In the genomic region with DNA sequence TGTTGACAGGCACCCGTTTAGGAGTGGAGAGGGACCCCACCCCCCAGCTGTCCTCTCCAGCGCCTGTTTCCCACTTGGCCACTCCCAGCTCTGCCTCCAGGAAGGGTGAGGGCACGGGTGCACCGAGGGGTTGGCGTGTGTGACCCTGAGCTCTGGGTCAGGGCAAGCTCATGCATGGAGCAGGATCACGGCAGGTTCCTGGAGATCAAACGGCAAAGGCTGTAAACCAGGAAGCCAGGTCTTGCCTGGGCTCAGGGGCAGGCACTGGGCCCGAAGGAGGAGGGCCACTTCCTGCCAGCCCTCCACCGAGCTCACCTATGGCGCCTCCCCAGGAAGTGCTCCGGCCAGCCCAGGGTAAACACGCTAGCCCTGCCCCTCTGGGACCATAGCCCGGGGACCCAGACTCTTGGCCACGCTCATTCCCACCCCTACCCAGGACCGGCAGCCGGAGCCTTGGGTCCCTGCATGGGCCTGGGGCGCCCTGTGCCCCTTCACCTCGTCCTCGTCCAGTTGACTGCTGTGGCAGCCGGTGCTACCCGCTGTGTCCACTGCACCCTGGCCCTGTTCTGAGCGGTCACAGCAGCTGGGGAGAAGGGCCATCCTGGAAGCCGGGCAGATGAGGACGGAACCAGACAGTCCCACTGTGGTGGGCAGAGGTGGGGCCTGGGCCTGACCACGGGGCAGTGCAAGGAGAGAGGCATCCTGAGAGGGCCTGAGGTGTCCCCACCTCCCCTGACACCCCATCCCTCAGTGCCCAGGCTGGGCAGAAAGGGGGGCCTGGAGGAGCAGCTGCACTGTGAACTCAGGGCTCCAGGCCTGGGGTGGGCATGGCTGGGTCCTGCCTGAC, we compare ENCODE assay signal across 1 cellular context.
TF ChIP-seq lines count a peak whose summit lies in the region.

No MANE protein-coding gene starts in this region.

TF ChIP-seq in HepG2, 621 proteins besides CTCF, POLR2A, EP300 and RAD21 (continued from another document and continues in another):
- TF ChIP-seq, protein P1, sequence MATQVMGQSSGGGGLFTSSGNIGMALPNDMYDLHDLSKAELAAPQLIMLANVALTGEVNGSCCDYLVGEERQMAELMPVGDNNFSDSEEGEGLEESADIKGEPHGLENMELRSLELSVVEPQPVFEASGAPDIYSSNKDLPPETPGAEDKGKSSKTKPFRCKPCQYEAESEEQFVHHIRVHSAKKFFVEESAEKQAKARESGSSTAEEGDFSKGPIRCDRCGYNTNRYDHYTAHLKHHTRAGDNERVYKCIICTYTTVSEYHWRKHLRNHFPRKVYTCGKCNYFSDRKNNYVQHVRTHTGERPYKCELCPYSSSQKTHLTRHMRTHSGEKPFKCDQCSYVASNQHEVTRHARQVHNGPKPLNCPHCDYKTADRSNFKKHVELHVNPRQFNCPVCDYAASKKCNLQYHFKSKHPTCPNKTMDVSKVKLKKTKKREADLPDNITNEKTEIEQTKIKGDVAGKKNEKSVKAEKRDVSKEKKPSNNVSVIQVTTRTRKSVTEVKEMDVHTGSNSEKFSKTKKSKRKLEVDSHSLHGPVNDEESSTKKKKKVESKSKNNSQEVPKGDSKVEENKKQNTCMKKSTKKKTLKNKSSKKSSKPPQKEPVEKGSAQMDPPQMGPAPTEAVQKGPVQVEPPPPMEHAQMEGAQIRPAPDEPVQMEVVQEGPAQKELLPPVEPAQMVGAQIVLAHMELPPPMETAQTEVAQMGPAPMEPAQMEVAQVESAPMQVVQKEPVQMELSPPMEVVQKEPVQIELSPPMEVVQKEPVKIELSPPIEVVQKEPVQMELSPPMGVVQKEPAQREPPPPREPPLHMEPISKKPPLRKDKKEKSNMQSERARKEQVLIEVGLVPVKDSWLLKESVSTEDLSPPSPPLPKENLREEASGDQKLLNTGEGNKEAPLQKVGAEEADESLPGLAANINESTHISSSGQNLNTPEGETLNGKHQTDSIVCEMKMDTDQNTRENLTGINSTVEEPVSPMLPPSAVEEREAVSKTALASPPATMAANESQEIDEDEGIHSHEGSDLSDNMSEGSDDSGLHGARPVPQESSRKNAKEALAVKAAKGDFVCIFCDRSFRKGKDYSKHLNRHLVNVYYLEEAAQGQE (IDR thresholded peaks at IDR 0.05; ENCODE audit: borderline replicate concordance in 1 of 2, low read depth in 1 of 2, low read length in 2 of 2), result peak in 1 of 2 experiments; percentile 57; a peak in 2 of 4 replicates
- peak; percentile 39; the same call in 1 of the 2 replicates for TF ChIP-seq ZNF713 (CRISPR knock-in tag; IDR thresholded peaks at IDR 0.05)
- no peak for TF ChIP-seq ZFP41 (CRISPR knock-in tag; IDR thresholded peaks at IDR 0.05; ENCODE audit: borderline replicate concordance)
- no peak; the same call in 1 of the 2 replicates for TF ChIP-seq CAMTA2 (CRISPR knock-in tag; IDR thresholded peaks at IDR 0.05; ENCODE audit: borderline replicate concordance)
- TF ChIP-seq ATAD3A (CRISPR knock-in tag; IDR thresholded peaks at IDR 0.05), result no peak
- peak; percentile 83; the same call in 1 of the 2 replicates for TF ChIP-seq KLF12 (CRISPR knock-in tag; IDR thresholded peaks at IDR 0.05; ENCODE audit: borderline replicate concordance)
- TF ChIP-seq AGO2 (optimal IDR thresholded peaks at IDR 0.05; ENCODE audit: low read depth, low read length), result peak; percentile 99
- TF ChIP-seq DPF2 (CRISPR knock-in tag; IDR thresholded peaks at IDR 0.05; ENCODE audit: borderline replicate concordance, low read depth), result 0 out of 2 replicates have a peak, but pooled peaks have one; percentile 67
- peak; percentile 85; the same call in 1 of the 2 replicates for TF ChIP-seq SIN3A (IDR thresholded peaks at IDR 0.05; ENCODE audit: borderline replicate concordance, low read depth, low read length)
- no peak; the same call in 1 of the 2 replicates for TF ChIP-seq HOXA7 (CRISPR knock-in tag; IDR thresholded peaks at IDR 0.05)
- no peak for TF ChIP-seq ZNF768 (CRISPR knock-in tag; IDR thresholded peaks at IDR 0.05)
- no peak for TF ChIP-seq CENPX (CRISPR knock-in tag; IDR thresholded peaks at IDR 0.05)
- peak; percentile 97 for TF ChIP-seq ARID2 (CRISPR knock-in tag; IDR thresholded peaks at IDR 0.05; ENCODE audit: borderline replicate concordance)
- TF ChIP-seq SMARCC2 (IDR thresholded peaks at IDR 0.05), result no peak
- peak; percentile 99 for TF ChIP-seq BCL6 (CRISPR knock-in tag; IDR thresholded peaks at IDR 0.05)
- TF ChIP-seq PRMT3 (CRISPR knock-in tag; IDR thresholded peaks at IDR 0.05; ENCODE audit: borderline replicate concordance, low read depth), result no peak; the same call in 1 of the 2 replicates
- peak; percentile 27; the same call in 1 of the 2 replicates for TF ChIP-seq ZNF777 (CRISPR knock-in tag; IDR thresholded peaks at IDR 0.05)
- no peak for TF ChIP-seq ZNF235 (CRISPR knock-in tag; IDR thresholded peaks at IDR 0.05; ENCODE audit: borderline replicate concordance)
- TF ChIP-seq TMF1 (CRISPR knock-in tag; IDR thresholded peaks at IDR 0.05; ENCODE audit: low read depth), result peak; percentile 54; the same call in 1 of the 2 replicates
- peak; percentile 81 for TF ChIP-seq ZNF572 (CRISPR knock-in tag; IDR thresholded peaks at IDR 0.05)
- TF ChIP-seq ESRRA (CRISPR knock-in tag; IDR thresholded peaks at IDR 0.05; ENCODE audit: low read depth), result peak; percentile 93
- TF ChIP-seq ZNF619 (CRISPR knock-in tag; IDR thresholded peaks at IDR 0.05), result peak; percentile 77
- no peak for TF ChIP-seq RELA (CRISPR knock-in tag; IDR thresholded peaks at IDR 0.05)
- no peak for TF ChIP-seq ZNF737 (CRISPR knock-in tag; IDR thresholded peaks at IDR 0.05; ENCODE audit: borderline replicate concordance)
- no peak for TF ChIP-seq ZNF326 (CRISPR knock-in tag; IDR thresholded peaks at IDR 0.05; ENCODE audit: borderline replicate concordance)
- no peak for TF ChIP-seq ETV6 (CRISPR knock-in tag; conservative IDR thresholded peaks at IDR 0.05)
- TF ChIP-seq ZSCAN5A (CRISPR knock-in tag; IDR thresholded peaks at IDR 0.05; ENCODE audit: borderline replicate concordance), result peak; percentile 44; the same call in 1 of the 2 replicates
- TF ChIP-seq HBP1 (CRISPR knock-in tag; IDR thresholded peaks at IDR 0.05; ENCODE audit: low read depth), result peak; percentile 63; the same call in 1 of the 2 replicates
- no peak for TF ChIP-seq SMC3 (IDR thresholded peaks at IDR 0.05; ENCODE audit: low read length)
- no peak for TF ChIP-seq HNRNPUL1 (IDR thresholded peaks at IDR 0.05; ENCODE audit: low read depth, low read length)
- TF ChIP-seq SNAPC2 (CRISPR knock-in tag; IDR thresholded peaks at IDR 0.05), result peak; percentile 69
- no peak for TF ChIP-seq PLRG1 (conservative IDR thresholded peaks at IDR 0.05)
- no peak for TF ChIP-seq NR2F2 (IDR thresholded peaks at IDR 0.05; ENCODE audit: borderline replicate concordance, low read depth)
- peak; percentile 58; the same call in 1 of the 2 replicates for TF ChIP-seq ZNF292 (CRISPR knock-in tag; IDR thresholded peaks at IDR 0.05; ENCODE audit: borderline replicate concordance, low read depth)
- TF ChIP-seq ZNF703 (CRISPR knock-in tag; IDR thresholded peaks at IDR 0.05; ENCODE audit: borderline replicate concordance), result no peak; the same call in 1 of the 2 replicates
- peak; percentile 78; the same call in 1 of the 2 replicates for TF ChIP-seq BRD4 (CRISPR knock-in tag; IDR thresholded peaks at IDR 0.05)
- no peak for TF ChIP-seq ZNF44 (CRISPR knock-in tag; IDR thresholded peaks at IDR 0.05)
- TF ChIP-seq ZNF672 (CRISPR knock-in tag; IDR thresholded peaks at IDR 0.05), result no peak
- no peak for TF ChIP-seq JARID2 (CRISPR knock-in tag; IDR thresholded peaks at IDR 0.05; ENCODE audit: insufficient replicate concordance)
- no peak for TF ChIP-seq ZMYM3 (CRISPR knock-in tag; IDR thresholded peaks at IDR 0.05)
- TF ChIP-seq REXO4 (CRISPR knock-in tag; IDR thresholded peaks at IDR 0.05; ENCODE audit: borderline replicate concordance), result no peak
- TF ChIP-seq CEBPB (IDR thresholded peaks at IDR 0.05; ENCODE audit: borderline replicate concordance, low read depth, low read length), result no peak
- peak; percentile 78 for TF ChIP-seq GATAD1 (CRISPR knock-in tag; IDR thresholded peaks at IDR 0.05)
- TF ChIP-seq ZNF180 (CRISPR knock-in tag; IDR thresholded peaks at IDR 0.05; ENCODE audit: borderline replicate concordance, low read depth), result no peak
- TF ChIP-seq NPAS2 (CRISPR knock-in tag; IDR thresholded peaks at IDR 0.05; ENCODE audit: borderline replicate concordance), result no peak
- TF ChIP-seq ASH2L (IDR thresholded peaks at IDR 0.05; ENCODE audit: insufficient read length, low read depth, low read length), result peak; percentile 63
- TF ChIP-seq KDM4B (CRISPR knock-in tag; IDR thresholded peaks at IDR 0.05), result no peak
- no peak for TF ChIP-seq CHD4 (IDR thresholded peaks at IDR 0.05; ENCODE audit: borderline replicate concordance, low read length)
- TF ChIP-seq ZNF253 (CRISPR knock-in tag; IDR thresholded peaks at IDR 0.05; ENCODE audit: borderline replicate concordance), result 0 out of 2 replicates have a peak, but pooled peaks have one; percentile 19
- peak; percentile 75 for TF ChIP-seq KMT2A (CRISPR knock-in tag; IDR thresholded peaks at IDR 0.05)
- peak; percentile 92 for TF ChIP-seq RBFOX2 (IDR thresholded peaks at IDR 0.05; ENCODE audit: low read depth, low read length)
- TF ChIP-seq RCOR2 (CRISPR knock-in tag; IDR thresholded peaks at IDR 0.05), result 0 out of 2 replicates have a peak, but pooled peaks have one; percentile 58
- TF ChIP-seq, protein P2, sequence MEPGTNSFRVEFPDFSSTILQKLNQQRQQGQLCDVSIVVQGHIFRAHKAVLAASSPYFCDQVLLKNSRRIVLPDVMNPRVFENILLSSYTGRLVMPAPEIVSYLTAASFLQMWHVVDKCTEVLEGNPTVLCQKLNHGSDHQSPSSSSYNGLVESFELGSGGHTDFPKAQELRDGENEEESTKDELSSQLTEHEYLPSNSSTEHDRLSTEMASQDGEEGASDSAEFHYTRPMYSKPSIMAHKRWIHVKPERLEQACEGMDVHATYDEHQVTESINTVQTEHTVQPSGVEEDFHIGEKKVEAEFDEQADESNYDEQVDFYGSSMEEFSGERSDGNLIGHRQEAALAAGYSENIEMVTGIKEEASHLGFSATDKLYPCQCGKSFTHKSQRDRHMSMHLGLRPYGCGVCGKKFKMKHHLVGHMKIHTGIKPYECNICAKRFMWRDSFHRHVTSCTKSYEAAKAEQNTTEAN (CRISPR knock-in tag; conservative IDR thresholded peaks at IDR 0.05), result peak; percentile 76; the same call in 1 of the 2 replicates
- TF ChIP-seq, protein P3, sequence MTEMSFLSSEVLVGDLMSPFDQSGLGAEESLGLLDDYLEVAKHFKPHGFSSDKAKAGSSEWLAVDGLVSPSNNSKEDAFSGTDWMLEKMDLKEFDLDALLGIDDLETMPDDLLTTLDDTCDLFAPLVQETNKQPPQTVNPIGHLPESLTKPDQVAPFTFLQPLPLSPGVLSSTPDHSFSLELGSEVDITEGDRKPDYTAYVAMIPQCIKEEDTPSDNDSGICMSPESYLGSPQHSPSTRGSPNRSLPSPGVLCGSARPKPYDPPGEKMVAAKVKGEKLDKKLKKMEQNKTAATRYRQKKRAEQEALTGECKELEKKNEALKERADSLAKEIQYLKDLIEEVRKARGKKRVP (CRISPR knock-in tag; IDR thresholded peaks at IDR 0.05), result no peak
- no peak for TF ChIP-seq NFIC (IDR thresholded peaks at IDR 0.05; ENCODE audit: low read length)
- TF ChIP-seq ATF1 (CRISPR knock-in tag; IDR thresholded peaks at IDR 0.05), result no peak
- peak; percentile 78 for TF ChIP-seq YY1 (IDR thresholded peaks at IDR 0.05; ENCODE audit: insufficient read depth, insufficient replicate concordance, low read depth, low read length)
- TF ChIP-seq ZNF563 (CRISPR knock-in tag; IDR thresholded peaks at IDR 0.05), result peak; percentile 39
- no peak for TF ChIP-seq SRSF9 (IDR thresholded peaks at IDR 0.05; ENCODE audit: borderline replicate concordance, insufficient read depth, low read depth, low read length, poor library complexity, severe bottlenecking)
- peak; percentile 73; the same call in 1 of the 2 replicates for TF ChIP-seq ZNF800 (CRISPR knock-in tag; IDR thresholded peaks at IDR 0.05)
- peak; percentile 80; the same call in 1 of the 2 replicates for TF ChIP-seq KAT7 (CRISPR knock-in tag; IDR thresholded peaks at IDR 0.05; ENCODE audit: borderline replicate concordance)
- no peak for TF ChIP-seq ZNF776 (CRISPR knock-in tag; IDR thresholded peaks at IDR 0.05)
- TF ChIP-seq AKAP8 (CRISPR knock-in tag; IDR thresholded peaks at IDR 0.05), result peak; percentile 98
- TF ChIP-seq NCOA1 (CRISPR knock-in tag; IDR thresholded peaks at IDR 0.05), result no peak
- no peak; the same call in 1 of the 2 replicates for TF ChIP-seq WIZ (CRISPR knock-in tag; IDR thresholded peaks at IDR 0.05)
- 0 out of 2 replicates have a peak, but pooled peaks have one; percentile 60 for TF ChIP-seq ZBTB42 (CRISPR knock-in tag; IDR thresholded peaks at IDR 0.05)
